In the genomic region with DNA sequence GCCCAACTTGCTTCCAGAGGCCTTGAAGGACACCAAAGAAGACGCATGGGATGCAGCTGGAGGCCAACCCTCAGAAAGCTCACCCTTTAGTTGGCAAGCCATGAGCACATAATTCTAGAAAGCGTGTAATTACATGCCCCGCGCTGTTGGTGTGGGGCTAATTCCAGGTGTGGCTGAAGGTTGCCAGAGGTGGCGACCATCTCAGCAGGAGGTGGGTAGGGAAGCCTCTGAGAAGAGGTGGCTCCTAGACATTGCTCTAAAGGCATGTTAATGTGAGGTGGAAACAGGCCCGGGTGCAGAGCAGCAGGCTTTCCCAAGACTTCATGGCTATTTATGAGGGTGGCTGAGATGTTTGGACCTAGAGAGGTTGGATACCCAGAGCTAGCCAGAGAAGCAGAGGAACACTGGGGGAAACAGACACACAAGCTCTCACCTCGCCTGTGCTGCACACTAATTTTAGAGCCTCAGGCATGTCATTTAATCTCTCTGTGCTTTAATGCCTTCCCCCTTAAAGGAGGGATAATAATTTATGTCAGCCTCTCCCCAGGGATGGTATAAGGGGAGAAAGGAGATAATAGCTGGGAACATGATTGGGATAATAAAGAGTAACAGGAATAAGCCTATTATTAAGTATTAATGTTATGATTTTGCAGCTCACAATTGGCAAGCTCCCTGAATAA, we compare ENCODE assay signal across 15 cellular contexts.
"Had no signal": no experiment of that assay in that cellular context is flagged by ENCODE, and none has a peak within 500 bp of the region (broad histone marks: within the 10 kb centered on the region; RNA-seq: fewer than 3 reads in every experiment).

No MANE protein-coding gene starts in this region.

- H3K4me3 ChIP-seq: esophagus squamous epithelium, sigmoid colon, stomach, testis, upper lobe of right lung had no signal

- H3K27ac Mint-ChIP-seq: activated T-helper 17 cell treated with anti-CD3 and anti-CD28 coated beads, Interleukin-2, amount 50 U/mL, for 72 hours; natural killer cell treated with Interleukin-12 subunit alpha and Interleukin-12 subunit beta and Interleukin-15 and Interleukin-18, amount 100 ng/mL, for 72 hours had no signal

- H3K36me3 ChIP-seq: esophagus squamous epithelium, sigmoid colon, stomach, upper lobe of right lung had no signal

- H3K4me1 Mint-ChIP-seq: activated T-helper 17 cell treated with anti-CD3 and anti-CD28 coated beads, Interleukin-2, amount 50 U/mL, for 72 hours had no signal

- H3K36me3 Mint-ChIP-seq: natural killer cell treated with Interleukin-12 subunit alpha and Interleukin-12 subunit beta and Interleukin-15 and Interleukin-18, amount 100 ng/mL, for 72 hours had no signal

- DNase-seq: activated CD4-positive, CD25-positive, alpha-beta regulatory T cell treated with anti-CD3 and anti-CD28 coated beads, Interleukin-2, amount 50 U/mL, for 72 hours; activated naive CD4-positive, alpha-beta T cell treated with Interleukin-2 at 50 U/mL for 16 hours; cerebellar nuclear complex; effector CD8-positive, alpha-beta T cell; esophagus squamous epithelium; hypothalamus; mesendoderm; sigmoid colon; stimulated activated CD4-positive, alpha-beta T cell treated with anti-CD3 and anti-CD28 coated beads, Interleukin-1b, Interleukin-23, amount 100 ng/mL, for 48 hours; stomach; T1000; testis; upper lobe of right lung had no signal

- ATAC-seq: activated T-helper 17 cell treated with anti-CD3 and anti-CD28 coated beads, Interleukin-2, amount 50 U/mL, for 72 hours; natural killer cell treated with Interleukin-12 subunit alpha and Interleukin-12 subunit beta and Interleukin-15 and Interleukin-18, amount 100 ng/mL, for 72 hours had no signal

- H3K4me1 ChIP-seq: sigmoid colon, testis, upper lobe of right lung had no signal

- H3K4me3 Mint-ChIP-seq: activated T-helper 17 cell treated with anti-CD3 and anti-CD28 coated beads, Interleukin-2, amount 50 U/mL, for 72 hours; natural killer cell treated with Interleukin-12 subunit alpha and Interleukin-12 subunit beta and Interleukin-15 and Interleukin-18, amount 100 ng/mL, for 72 hours had no signal

- H3K27ac ChIP-seq: esophagus squamous epithelium, sigmoid colon, stomach, testis, upper lobe of right lung had no signal

- H3K27me3 ChIP-seq: sigmoid colon, testis, upper lobe of right lung had no signal

- H3K9me3 Mint-ChIP-seq: activated T-helper 17 cell treated with anti-CD3 and anti-CD28 coated beads, Interleukin-2, amount 50 U/mL, for 72 hours; natural killer cell treated with Interleukin-12 subunit alpha and Interleukin-12 subunit beta and Interleukin-15 and Interleukin-18, amount 100 ng/mL, for 72 hours had no signal

- H3K9me3 ChIP-seq: esophagus squamous epithelium, sigmoid colon, stomach, testis, upper lobe of right lung had no signal
